8 cellular contexts compared by ENCODE assay signal in genomic region chr12:49331360-49332222, GRCh38. TPM values are rescaled to one million over a fixed set of nuclear protein-coding genes. Genes with fewer than 3 reads are reported as not detected.
DNase-seq lines count a peak whose midpoint lies in the region; ATAC-seq and TF ChIP-seq lines count a peak whose summit lies in the region.

No MANE protein-coding gene starts in this region.

- no peaks in the 10 kb centered on the region for H3K27me3 ChIP-seq in Loucy (ENCODE audit: insufficient read depth, low read length, poor library complexity, severe bottlenecking)
- peaks cover 72% of the 10 kb centered on the region for H3K27me3 ChIP-seq in left ventricle myocardium inferior (ENCODE audit: low read depth)

- peak; percentile 68 for TF ChIP-seq CTCF in Loucy (conservative IDR thresholded peaks at IDR 0.05; ENCODE audit: low read length)
- peak; percentile 84 for TF ChIP-seq CTCF in left ventricle myocardium inferior (IDR thresholded peaks at IDR 0.05; ENCODE audit: borderline replicate concordance)

- no peak overlapping the region for H2AFZ ChIP-seq in Loucy (ENCODE audit: low read length)

- H3K4me1 ChIP-seq in Loucy (ENCODE audit: insufficient read depth, low read length, poor library complexity, severe bottlenecking) = no peaks in the 10 kb centered on the region
- peaks cover 12% of the 10 kb centered on the region for H3K4me1 ChIP-seq in left ventricle myocardium inferior

- H3F3A ChIP-seq in Loucy (ENCODE audit: low read depth) = no peaks in the 10 kb centered on the region

- no peak overlapping the region for H3K4me2 ChIP-seq in Loucy (ENCODE audit: low read depth, low read length, poor library complexity, severe bottlenecking)

- H3K36me3 ChIP-seq in Loucy (ENCODE audit: insufficient read depth, low read length) (peaks cover 33% of the 10 kb centered on the region; the same call in 1 of the 2 replicates), left ventricle myocardium inferior (no peaks in the 10 kb centered on the region)

- H3K4me3 ChIP-seq in Loucy (ENCODE audit: low read length, poor library complexity, severe bottlenecking) (no peak overlapping the region), left ventricle myocardium inferior (no peak overlapping the region)

- no peaks in the 10 kb centered on the region for H3K9me2 ChIP-seq in Loucy (replicated peaks; ENCODE audit: low read depth, low read length)

- no peaks in the 10 kb centered on the region for H3K9me3 ChIP-seq in Loucy (ENCODE audit: insufficient read depth, low read depth, low read length)
- no peaks in the 10 kb centered on the region for H3K9me3 ChIP-seq in left ventricle myocardium inferior (replicated peaks)

- H4K20me1 ChIP-seq in Loucy (ENCODE audit: insufficient read depth, low read length, poor library complexity, severe bottlenecking) = no peaks in the 10 kb centered on the region

- ATAC-seq in GM19463 (IDR thresholded peaks at IDR 0.05; ENCODE audit: unreplicated experiment) (no peak), GM18858 (IDR thresholded peaks at IDR 0.05; ENCODE audit: unreplicated experiment) (no peak)

- peak; percentile 79 for DNase-seq in ELR (ENCODE audit: low read depth)
- DNase-seq in amniotic epithelial cell (ENCODE audit: low read depth) = peak; percentile 77
- peak; percentile 57 for DNase-seq in left ventricle myocardium inferior
- peak; percentile 55 for DNase-seq in renal cortical epithelial cell (ENCODE audit: low read depth)
- no peak for DNase-seq in stimulated activated CD4-positive, alpha-beta T cell treated with anti-CD3 and anti-CD28 coated beads, Interleukin-4, amount 100 ng/mL, for 24 hours

- H3K79me2 ChIP-seq in Loucy (ENCODE audit: insufficient read depth, low read length) = peaks cover 9% of the 10 kb centered on the region; the same call in 1 of the 2 replicates

- H3K27ac ChIP-seq in left ventricle myocardium inferior (replicated peaks) = no peak overlapping the region

- H3K9ac ChIP-seq in Loucy (ENCODE audit: low read depth, low read length, poor library complexity, severe bottlenecking) = no peak overlapping the region

- intact Hi-C loops in left ventricle myocardium inferior (cut with micrococcal nuclease) = no loop called here

RNA-seq across cellular contexts. Expression of gene C1QL4, which starts 5.4 kb away (rescaled TPM):
- total RNA-seq in left ventricle myocardium inferior = not detected
- total RNA-seq in renal cortical epithelial cell = 0.52 and 0.99 TPM in 2 replicates

RNA-seq across cellular contexts. Expression of gene TROAP, which starts 8.5 kb away (rescaled TPM):
- total RNA-seq in left ventricle myocardium inferior (0.66 TPM), renal cortical epithelial cell (0.60 and 6.6 TPM in 2 replicates)

RNA-seq across cellular contexts. Expression of gene DNAJC22, which starts 15.1 kb away (rescaled TPM):
- total RNA-seq in left ventricle myocardium inferior (0.08 TPM), renal cortical epithelial cell (3.1 and 18.8 TPM in 2 replicates)

RNA-seq across cellular contexts. Expression of gene SPATS2, which starts 35.7 kb away (rescaled TPM):
- total RNA-seq in left ventricle myocardium inferior = 5.9 TPM
- 22.1 and 42.4 TPM in 2 replicates for total RNA-seq in renal cortical epithelial cell

RNA-seq across cellular contexts. Expression of gene PRPH, which starts 36.6 kb away (rescaled TPM):
- not detected for total RNA-seq in left ventricle myocardium inferior
- not detected in 2 replicates for total RNA-seq in renal cortical epithelial cell
